Comparison of ENCODE assay signal across 9 cellular contexts in genomic region chr10:70144372-70145110, GRCh38. TPM values are rescaled to one million over a fixed set of nuclear protein-coding genes. Genes with fewer than 3 reads are reported as not detected.
DNase-seq lines count a peak whose midpoint lies in the region; ATAC-seq and TF ChIP-seq lines count a peak whose summit lies in the region.
"Had no signal": no experiment of that assay in that cellular context is flagged by ENCODE, and none has a peak within 500 bp of the region (broad histone marks: within the 10 kb centered on the region; RNA-seq: fewer than 3 reads in every experiment).

No MANE protein-coding gene starts in this region.

- POLR2A ChIA-PET in activated B cell treated with CpG ODN at 0.5 μM for 24 hours (lab: Charles Lee) = interaction anchor here (1.2 to 6.7 kb wide), 4 partner anchors 9 to 25 kb away, joined by 3 to 106 read pairs (median 4); partner anchors contain the start of gene SAR1A

- peaks cover 32% of the 10 kb centered on the region for H3K4me1 Mint-ChIP-seq in activated CD8-positive, alpha-beta memory T cell treated with anti-CD3 and anti-CD28 coated beads, Interleukin-2, amount 10 ng/mL, durations not matched to agents 7 days and 5 days
- peaks cover 27% of the 10 kb centered on the region for H3K4me1 Mint-ChIP-seq in activated B cell treated with CpG ODN at 0.5 μM for 24 hours
- no peaks in the 10 kb centered on the region for H3K4me1 Mint-ChIP-seq in glutamatergic neuron (ENCODE audit: low read depth, unreplicated experiment)
- peaks cover 32% of the 10 kb centered on the region for H3K4me1 Mint-ChIP-seq in stimulated activated memory B cell treated with anti-CD40 and anti-IgM and Interleukin-4, amounts not matched to agents 10 μg/mL and 1 μg/mL and 100 μg/mL, for 72 hours

- H3K4me3 Mint-ChIP-seq in activated CD8-positive, alpha-beta memory T cell treated with anti-CD3 and anti-CD28 coated beads, Interleukin-2, amount 10 ng/mL, durations not matched to agents 7 days and 5 days = peak overlapping the region; percentile 87
- H3K4me3 Mint-ChIP-seq in activated B cell treated with CpG ODN at 0.5 μM for 24 hours = peak overlapping the region; percentile 95
- H3K4me3 Mint-ChIP-seq in glutamatergic neuron (ENCODE audit: unreplicated experiment) = peak overlapping the region; percentile 74
- H3K4me3 Mint-ChIP-seq in stimulated activated memory B cell treated with anti-CD40 and anti-IgM and Interleukin-4, amounts not matched to agents 10 μg/mL and 1 μg/mL and 100 μg/mL, for 72 hours = peak overlapping the region; percentile 94

- H3K36me3 Mint-ChIP-seq in activated CD8-positive, alpha-beta memory T cell treated with anti-CD3 and anti-CD28 coated beads, Interleukin-2, amount 10 ng/mL, durations not matched to agents 7 days and 5 days = peaks cover 6% of the 10 kb centered on the region
- H3K36me3 Mint-ChIP-seq in activated B cell treated with CpG ODN at 0.5 μM for 24 hours (ENCODE audit: low read depth) (peaks cover 13% of the 10 kb centered on the region), glutamatergic neuron (ENCODE audit: unreplicated experiment) (no peaks in the 10 kb centered on the region)
- peaks cover 17% of the 10 kb centered on the region for H3K36me3 Mint-ChIP-seq in stimulated activated memory B cell treated with anti-CD40 and anti-IgM and Interleukin-4, amounts not matched to agents 10 μg/mL and 1 μg/mL and 100 μg/mL, for 72 hours

- TF ChIP-seq CTCF in activated B cell treated with CpG ODN at 0.5 μM for 24 hours (IDR thresholded peaks at IDR 0.05) = no peak
- no peak for TF ChIP-seq CTCF in glutamatergic neuron (IDR thresholded peaks at IDR 0.05; ENCODE audit: partially characterized antibody, unreplicated experiment)

- intact Hi-C loops in activated B cell treated with CpG ODN at 0.5 μM for 24 hours (cut with micrococcal nuclease) = loop anchor here (1.0 to 10.0 kb wide), 7 partner anchors 12 to 1422 kb away; partner anchors contain the start of genes AIFM2, CCAR1, FAM241B and PCBD1

- no peaks in the 10 kb centered on the region for H3K9me3 Mint-ChIP-seq in activated CD8-positive, alpha-beta memory T cell treated with anti-CD3 and anti-CD28 coated beads, Interleukin-2, amount 10 ng/mL, durations not matched to agents 7 days and 5 days (ENCODE audit: low read depth)
- H3K9me3 Mint-ChIP-seq in activated B cell treated with CpG ODN at 0.5 μM for 24 hours (no peaks in the 10 kb centered on the region), glutamatergic neuron (ENCODE audit: unreplicated experiment) (peaks cover 4% of the 10 kb centered on the region)
- no peaks in the 10 kb centered on the region for H3K9me3 Mint-ChIP-seq in stimulated activated memory B cell treated with anti-CD40 and anti-IgM and Interleukin-4, amounts not matched to agents 10 μg/mL and 1 μg/mL and 100 μg/mL, for 72 hours

- no peak for ATAC-seq in activated CD8-positive, alpha-beta memory T cell treated with anti-CD3 and anti-CD28 coated beads, Interleukin-2, amount 10 ng/mL, durations not matched to agents 7 days and 5 days
- ATAC-seq in activated B cell treated with CpG ODN at 0.5 μM for 24 hours (ENCODE audit: low read depth) (no peak), HG03135 (IDR thresholded peaks at IDR 0.05; ENCODE audit: unreplicated experiment) (no peak)
- no peak for ATAC-seq in stimulated activated memory B cell treated with anti-CD40 and anti-IgM and Interleukin-4, amounts not matched to agents 10 μg/mL and 1 μg/mL and 100 μg/mL, for 72 hours

- no peak for DNase-seq in activated CD8-positive, alpha-beta memory T cell treated with anti-CD3 and anti-CD28 coated beads, Interleukin-2, amount 10 ng/mL, durations not matched to agents 7 days and 5 days
- DNase-seq in activated CD8-positive, alpha-beta memory T cell treated with anti-CD3 and anti-CD28 coated beads, Interleukin-2, amount 50 U/mL, for 4 hours = no peak
- DNase-seq in activated B cell treated with CpG ODN at 0.5 μM for 24 hours (no peak), glutamatergic neuron (no peak), COLO829 (ENCODE audit: low spot score) (no peak)
- DNase-seq in stimulated activated CD4-positive, alpha-beta T cell treated with anti-CD3 and anti-CD28 coated beads, Interleukin-1b, Interleukin-23, amount 100 ng/mL, for 48 hours = no peak
- DNase-seq: effector CD4-positive, alpha-beta T cell had no signal

- H3K27me3 Mint-ChIP-seq in activated CD8-positive, alpha-beta memory T cell treated with anti-CD3 and anti-CD28 coated beads, Interleukin-2, amount 10 ng/mL, durations not matched to agents 7 days and 5 days = no peaks in the 10 kb centered on the region
- H3K27me3 Mint-ChIP-seq in activated B cell treated with CpG ODN at 0.5 μM for 24 hours (no peaks in the 10 kb centered on the region), glutamatergic neuron (ENCODE audit: unreplicated experiment) (peaks cover 2% of the 10 kb centered on the region)
- no peaks in the 10 kb centered on the region for H3K27me3 Mint-ChIP-seq in stimulated activated memory B cell treated with anti-CD40 and anti-IgM and Interleukin-4, amounts not matched to agents 10 μg/mL and 1 μg/mL and 100 μg/mL, for 72 hours

- H3K27ac Mint-ChIP-seq in activated CD8-positive, alpha-beta memory T cell treated with anti-CD3 and anti-CD28 coated beads, Interleukin-2, amount 10 ng/mL, durations not matched to agents 7 days and 5 days = peak overlapping the region; percentile 79
- H3K27ac Mint-ChIP-seq in activated B cell treated with CpG ODN at 0.5 μM for 24 hours (peak overlapping the region; percentile 68), glutamatergic neuron (ENCODE audit: unreplicated experiment) (no peak overlapping the region)
- H3K27ac Mint-ChIP-seq in stimulated activated memory B cell treated with anti-CD40 and anti-IgM and Interleukin-4, amounts not matched to agents 10 μg/mL and 1 μg/mL and 100 μg/mL, for 72 hours = peak overlapping the region; percentile 93

- CTCF ChIA-PET in activated CD8-positive, alpha-beta memory T cell treated with anti-CD3 and anti-CD28 coated beads, Interleukin-2, amount 10 ng/mL, durations not matched to agents 7 days and 5 days (lab: Charles Lee) = interaction anchor here (0.7 to 4.7 kb wide), 15 partner anchors 8 to 219 kb away, joined by 3 to 69 read pairs (median 13); partner anchors contain the start of gene SAR1A
- CTCF ChIA-PET in activated B cell treated with CpG ODN at 0.5 μM for 24 hours (lab: Charles Lee) = interaction anchor here (1.9 to 2.6 kb wide), 3 partner anchors 26 to 81 kb away, joined by 4 to 17 read pairs (median 16); partner anchors contain the start of gene SAR1A

RNA-seq across cellular contexts. Expression of gene TYSND1, which starts 2.0 kb away (rescaled TPM):
- 10 to 100 TPM; 12.4 to 13.8 TPM for total RNA-seq in activated CD8-positive, alpha-beta memory T cell treated with anti-CD3 and anti-CD28 coated beads, Interleukin-2, amount 10 ng/mL, durations not matched to agents 7 days and 5 days
- total RNA-seq in activated B cell treated with CpG ODN at 0.5 μM for 24 hours (18.2 and 22.0 TPM in 2 replicates), glutamatergic neuron (ENCODE audit: unreplicated experiment) (1.9 TPM)

RNA-seq across cellular contexts. Expression of gene AIFM2, which starts 11.9 kb away (rescaled TPM):
- total RNA-seq in activated CD8-positive, alpha-beta memory T cell treated with anti-CD3 and anti-CD28 coated beads, Interleukin-2, amount 10 ng/mL, durations not matched to agents 7 days and 5 days = 10 to 100 TPM; 12.6 to 13.8 TPM
- total RNA-seq in activated B cell treated with CpG ODN at 0.5 μM for 24 hours (8.9 and 10.8 TPM in 2 replicates), glutamatergic neuron (ENCODE audit: unreplicated experiment) (0.74 TPM)

RNA-seq across cellular contexts. Expression of gene SAR1A, which starts 25.8 kb away (rescaled TPM):
- total RNA-seq in activated CD8-positive, alpha-beta memory T cell treated with anti-CD3 and anti-CD28 coated beads, Interleukin-2, amount 10 ng/mL, durations not matched to agents 7 days and 5 days = 100 to 1,000 TPM in 1 of 2 experiments, 10 to 100 TPM in 1; 89.5 to 111 TPM
- 65.9 and 67.6 TPM in 2 replicates for total RNA-seq in activated B cell treated with CpG ODN at 0.5 μM for 24 hours
- 87.8 TPM for total RNA-seq in glutamatergic neuron (ENCODE audit: unreplicated experiment)
